Comparison of ENCODE assay signal across 8 cellular contexts in genomic region chr11:34174411-34175041, GRCh38.
A peak's percentile ranks its signal among the peaks of the same experiment; 100 is the strongest.
DNase-seq lines count a peak whose midpoint lies in the region; ATAC-seq and TF ChIP-seq lines count a peak whose summit lies in the region.

No MANE protein-coding gene starts in this region.

- H3K4ac ChIP-seq in trophoblast cell (ENCODE audit: low read depth, low read length): no peak overlapping the region

- H3K4me2 ChIP-seq in GM23248 (ENCODE audit: unreplicated experiment) (peak overlapping the region; percentile 86), SK-N-SH (peak overlapping the region; percentile 64), trophoblast cell (ENCODE audit: low read length) (peak overlapping the region; percentile 59)

- TF ChIP-seq POLR2A in tibial nerve (IDR thresholded peaks at IDR 0.05): no peak

- H3K4me1 ChIP-seq in GM23248 (ENCODE audit: insufficient read depth) (no peaks in the 10 kb centered on the region), SK-N-SH (ENCODE audit: control insufficient read depth in 1 of 2, insufficient read depth in 2 of 2, low read depth in 1 of 2, low read length in 1 of 2) (peaks cover 5 to 10% of the 10 kb centered on the region in 2 experiments; a peak in 2 of 4 replicates), trophoblast cell (ENCODE audit: control insufficient read depth in 1 of 2, insufficient read depth in 2 of 2, low read length in 2 of 2) (peaks cover 3 to 5% of the 10 kb centered on the region in 2 experiments), tibial nerve (peaks cover 0 to 49% (median 15%) of the 10 kb centered on the region in 4 donors)

- no peaks in the 10 kb centered on the region for H3K79me2 ChIP-seq in GM23248 (ENCODE audit: insufficient read depth)
- H3K79me2 ChIP-seq in SK-N-SH (ENCODE audit: insufficient read depth): no peaks in the 10 kb centered on the region
- no peaks in the 10 kb centered on the region for H3K79me2 ChIP-seq in trophoblast cell (ENCODE audit: control insufficient read depth, insufficient read depth, low read length, poor library complexity)

- no peak overlapping the region for H4K12ac ChIP-seq in trophoblast cell (ENCODE audit: low read depth, low read length)

- CTCF ChIA-PET in SK-N-SH (lab: Yijun Ruan, JAX): interaction anchor here (0.6 to 12.0 kb wide), 76 partner anchors 8 to 366 kb away, joined by 3 to 240 read pairs (median 5); partner anchors contain the start of gene ABTB2
- CTCF ChIA-PET in activated naive CD4-positive, alpha-beta T cell treated with anti-CD3 and anti-CD28 coated beads, Interleukin-2, amount 10 ng/mL, durations not matched to agents 7 days and 5 days (lab: Charles Lee): interaction anchor here (0.7 to 4.9 kb wide), 44 partner anchors 8 to 324 kb away, joined by 3 to 73 read pairs (median 5); partner anchors contain the start of genes ABTB2 and NAT10

- H3K9ac ChIP-seq in GM23248: 0 out of 2 replicates have a peak overlapping the region, but pooled peaks have one; percentile 26
- H3K9ac ChIP-seq in SK-N-SH: no peak overlapping the region
- H3K9ac ChIP-seq in trophoblast cell (ENCODE audit: low read length): no peak overlapping the region

- H3K36me3 ChIP-seq in GM23248 (ENCODE audit: low read depth) (peaks cover 5% of the 10 kb centered on the region; the same call in 1 of the 2 replicates), SK-N-SH (replicated peaks in 1 of 2; ENCODE audit: control insufficient read depth in 1 of 2, insufficient read depth in 2 of 2, low read length in 1 of 2) (no peaks in the 10 kb centered on the region), trophoblast cell (ENCODE audit: control insufficient read depth in 1 of 2, insufficient read depth in 2 of 2, low read length in 2 of 2) (peaks cover 11 to 15% of the 10 kb centered on the region in 2 experiments), tibial nerve (peaks cover 0 to 19% (median 0%) of the 10 kb centered on the region in 3 donors)

- H3F3A ChIP-seq in GM23248 (ENCODE audit: insufficient read depth): 0 out of 2 replicates have a peak, but pooled peaks cover 6% of the 10 kb centered on the region
- H3F3A ChIP-seq in SK-N-SH (replicated peaks; ENCODE audit: insufficient read depth): no peaks in the 10 kb centered on the region

- peaks cover 30% of the 10 kb centered on the region for H3K27me3 Mint-ChIP-seq in activated naive CD4-positive, alpha-beta T cell treated with anti-CD3 and anti-CD28 coated beads, Interleukin-2, amount 10 ng/mL, durations not matched to agents 7 days and 5 days

- no peak overlapping the region for H2BK12ac ChIP-seq in trophoblast cell (ENCODE audit: low read length)

- no peak overlapping the region for H2AK5ac ChIP-seq in trophoblast cell (ENCODE audit: low read length)

- ATAC-seq in Right ventricle myocardium inferior: peak; percentile 99

- peak; percentile 93 for TF ChIP-seq RAD21 in SK-N-SH (IDR thresholded peaks at IDR 0.05; ENCODE audit: low read length)

- no peak overlapping the region; the same call in 1 of the 2 replicates for H2AFZ ChIP-seq in GM23248
- H2AFZ ChIP-seq in SK-N-SH (ENCODE audit: low read depth): no peak overlapping the region
- H2AFZ ChIP-seq in trophoblast cell (ENCODE audit: insufficient read depth, low read length, poor library complexity): no peak overlapping the region

- H4K8ac ChIP-seq in trophoblast cell (ENCODE audit: low read depth, low read length): no peak overlapping the region

- POLR2A ChIA-PET in SK-N-SH (lab: Yijun Ruan, JAX): interaction anchor here (0.6 to 1.4 kb wide), 5 partner anchors 13 to 183 kb away, joined by 3 to 20 read pairs (median 4); partner anchors contain the start of genes ABTB2 and NAT10

- peak overlapping the region; percentile 31 for H3K4me3 Mint-ChIP-seq in activated naive CD4-positive, alpha-beta T cell treated with anti-CD3 and anti-CD28 coated beads, Interleukin-2, amount 10 ng/mL, durations not matched to agents 7 days and 5 days

- H3K18ac ChIP-seq in trophoblast cell (ENCODE audit: low read length): no peak overlapping the region

- intact Hi-C loops in Right ventricle myocardium inferior (cut with DNase I): loop anchor here (1.0 to 10.0 kb wide), 3 partner anchors 177 to 320 kb away; no protein-coding TSS in a partner anchor

- H2BK120ac ChIP-seq in trophoblast cell (ENCODE audit: insufficient read depth, low read length, poor library complexity): no peak overlapping the region

- H2BK5ac ChIP-seq in trophoblast cell (ENCODE audit: low read depth, low read length, poor library complexity): no peak overlapping the region

- H3K9me3 ChIP-seq in GM23248 (ENCODE audit: low read depth) (no peaks in the 10 kb centered on the region), SK-N-SH (no peaks in the 10 kb centered on the region), trophoblast cell (ENCODE audit: insufficient read depth, low read depth, low read length) (no peaks in the 10 kb centered on the region), tibial nerve (no peaks in the 10 kb centered on the region)

- H3K27me3 ChIP-seq in GM23248 (replicated peaks; ENCODE audit: insufficient read depth) (no peaks in the 10 kb centered on the region), SK-N-SH (ENCODE audit: insufficient read depth) (no peaks in the 10 kb centered on the region), trophoblast cell (ENCODE audit: insufficient read depth, low read length) (no peaks in the 10 kb centered on the region), tibial nerve (no peaks in the 10 kb centered on the region)

- no peak overlapping the region for H3K27ac ChIP-seq in GM23248
- no peak overlapping the region for H3K27ac ChIP-seq in SK-N-SH (ENCODE audit: low read depth in 2 of 2, low read length in 1 of 2)
- H3K27ac ChIP-seq in trophoblast cell (ENCODE audit: low read depth, low read length): no peak overlapping the region
- peak overlapping the region in 2 of 4 donors; percentile 26 to 37 for H3K27ac ChIP-seq in tibial nerve

- peaks cover 18% of the 10 kb centered on the region for H3K4me1 Mint-ChIP-seq in activated naive CD4-positive, alpha-beta T cell treated with anti-CD3 and anti-CD28 coated beads, Interleukin-2, amount 10 ng/mL, durations not matched to agents 7 days and 5 days

- TF ChIP-seq EP300 in SK-N-SH (IDR thresholded peaks at IDR 0.05; ENCODE audit: borderline replicate concordance in 1 of 2, low read depth in 1 of 2, low read length in 1 of 2) (no peak; a peak in 2 of 4 replicates), tibial nerve (IDR thresholded peaks at IDR 0.05) (peak in 1 of 2 donors; percentile 65)

- DNase-seq in ELF-1 (ENCODE audit: low read depth, low spot score) (peak; percentile 89), GM23248 (peak; percentile 91), SK-N-SH (peak; percentile 95), Right ventricle myocardium inferior (ENCODE audit: missing footprints) (peak; percentile 93), trophoblast cell (peak; percentile 74 to 84), tibial nerve (ENCODE audit: low spot score in 2 of 2) (peak; percentile 77 to 80)
- DNase-seq in activated naive CD4-positive, alpha-beta T cell treated with anti-CD3 and anti-CD28 coated beads, Interleukin-2, amount 10 ng/mL, durations not matched to agents 7 days and 5 days: peak; percentile 87

- H4K91ac ChIP-seq in trophoblast cell (ENCODE audit: low read depth, low read length): no peak overlapping the region

- H3K4me3 ChIP-seq in GM23248 (peak overlapping the region; percentile 63), SK-N-SH (ENCODE audit: low read depth in 2 of 2, low read length in 1 of 2) (peak overlapping the region; percentile 27 to 47; a peak in 2 of 4 replicates), trophoblast cell (ENCODE audit: low read depth, low read length) (no peak overlapping the region), tibial nerve (peak overlapping the region in 2 of 4 donors; percentile 26 to 41)

- TF ChIP-seq CTCF in LNCAP (IDR thresholded peaks at IDR 0.05) (peak; percentile 93), SK-N-SH (IDR thresholded peaks at IDR 0.05) (peak; percentile 90), tibial nerve (IDR thresholded peaks at IDR 0.05) (peak; percentile 91 to 99 (median 96))

- H3K9me3 Mint-ChIP-seq in activated naive CD4-positive, alpha-beta T cell treated with anti-CD3 and anti-CD28 coated beads, Interleukin-2, amount 10 ng/mL, durations not matched to agents 7 days and 5 days: no peaks in the 10 kb centered on the region

- H3K79me1 ChIP-seq in trophoblast cell (ENCODE audit: low read length): no peaks in the 10 kb centered on the region

- H3K9me2 ChIP-seq in GM23248 (ENCODE audit: insufficient read depth): no peaks in the 10 kb centered on the region
- H3K9me2 ChIP-seq in SK-N-SH: no peaks in the 10 kb centered on the region

- H3K27ac Mint-ChIP-seq in activated naive CD4-positive, alpha-beta T cell treated with anti-CD3 and anti-CD28 coated beads, Interleukin-2, amount 10 ng/mL, durations not matched to agents 7 days and 5 days: no peak overlapping the region

- no peaks in the 10 kb centered on the region for H3K36me3 Mint-ChIP-seq in activated naive CD4-positive, alpha-beta T cell treated with anti-CD3 and anti-CD28 coated beads, Interleukin-2, amount 10 ng/mL, durations not matched to agents 7 days and 5 days

- in situ Hi-C loops in GM23248 (cut with MboI): loop anchor here (5.0 to 10.0 kb wide), 2 partner anchors 183 to 320 kb away; partner anchors contain the start of gene ABTB2

- H4K20me1 ChIP-seq in GM23248 (ENCODE audit: insufficient read depth) (no peaks in the 10 kb centered on the region), SK-N-SH (ENCODE audit: insufficient read depth) (no peaks in the 10 kb centered on the region)

- H3K14ac ChIP-seq in trophoblast cell (ENCODE audit: low read length): no peak overlapping the region

- 8 to 10% methylated on average over 20 to 28 of the region's 33 CpGs for WGBS in GM23248 (ENCODE audit: low coverage in 1 of 2, low lambda C conversion rate in 2 of 2, missing lambda C conversion rate in 2 of 2), 2 experiments
- 18% methylated on average over 20 of the region's 33 CpGs for WGBS in SK-N-SH (ENCODE audit: low lambda C conversion rate)
- WGBS in trophoblast cell (ENCODE audit: extremely low coverage, insufficient coverage, insufficient read length): no CpG with 5 or more reads among the region's 33 CpGs
- WGBS in tibial nerve, 2 donors: 11 to 15% methylated on average over 29 to 32 of the region's 33 CpGs

- H3K23ac ChIP-seq in trophoblast cell (ENCODE audit: low read length): no peak overlapping the region
